In the genomic region with DNA sequence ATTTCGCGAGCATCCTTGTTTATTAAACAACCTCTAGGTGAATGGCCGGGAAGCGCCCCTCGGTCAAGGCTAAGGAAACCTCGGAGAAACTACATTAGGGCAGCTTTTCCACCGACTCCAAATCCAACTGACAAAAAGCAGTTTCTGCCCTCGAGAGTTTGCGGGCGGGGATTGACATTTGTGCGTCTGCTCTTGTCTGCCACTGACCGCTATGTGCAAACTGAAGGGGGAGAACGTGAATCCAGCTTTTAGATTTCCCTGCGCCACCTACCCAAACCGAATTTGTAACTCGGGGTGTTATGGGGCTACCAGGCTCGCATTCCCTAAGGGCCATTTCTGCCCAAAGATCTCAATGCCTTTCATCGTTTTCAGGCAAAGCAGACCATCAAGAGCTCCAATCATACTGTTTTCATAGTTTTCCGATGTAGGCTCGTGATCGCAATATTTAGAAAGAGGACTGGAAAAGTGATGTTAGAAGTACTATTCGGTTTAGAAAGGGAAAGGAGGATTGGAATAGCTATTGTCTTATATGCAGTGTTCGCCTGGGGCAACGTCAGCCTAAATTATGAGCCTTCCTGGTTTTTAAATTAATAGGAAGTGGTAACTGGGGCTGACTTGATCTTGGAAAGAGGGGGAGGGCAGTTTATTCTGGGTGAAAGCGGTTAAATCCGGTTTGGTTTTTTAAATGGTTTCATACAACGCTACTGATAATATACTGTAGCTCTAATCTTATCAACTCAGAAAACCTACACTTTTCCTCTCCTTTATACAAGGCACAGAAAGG, we compare ENCODE assay signal across 1 cellular context.
TF ChIP-seq lines count a peak whose summit lies in the region.

No MANE protein-coding gene starts in this region.

TF ChIP-seq in H1, 55 proteins besides CTCF, POLR2A, EP300 and RAD21:
- TF ChIP-seq, protein P1, sequence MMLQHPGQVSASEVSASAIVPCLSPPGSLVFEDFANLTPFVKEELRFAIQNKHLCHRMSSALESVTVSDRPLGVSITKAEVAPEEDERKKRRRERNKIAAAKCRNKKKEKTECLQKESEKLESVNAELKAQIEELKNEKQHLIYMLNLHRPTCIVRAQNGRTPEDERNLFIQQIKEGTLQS (IDR thresholded peaks at IDR 0.05; ENCODE audit: insufficient read depth, low read depth, low read length) = no peak
- no peak for TF ChIP-seq KDM1A (IDR thresholded peaks at IDR 0.05; ENCODE audit: borderline replicate concordance, low read length)
- TF ChIP-seq, protein P2, sequence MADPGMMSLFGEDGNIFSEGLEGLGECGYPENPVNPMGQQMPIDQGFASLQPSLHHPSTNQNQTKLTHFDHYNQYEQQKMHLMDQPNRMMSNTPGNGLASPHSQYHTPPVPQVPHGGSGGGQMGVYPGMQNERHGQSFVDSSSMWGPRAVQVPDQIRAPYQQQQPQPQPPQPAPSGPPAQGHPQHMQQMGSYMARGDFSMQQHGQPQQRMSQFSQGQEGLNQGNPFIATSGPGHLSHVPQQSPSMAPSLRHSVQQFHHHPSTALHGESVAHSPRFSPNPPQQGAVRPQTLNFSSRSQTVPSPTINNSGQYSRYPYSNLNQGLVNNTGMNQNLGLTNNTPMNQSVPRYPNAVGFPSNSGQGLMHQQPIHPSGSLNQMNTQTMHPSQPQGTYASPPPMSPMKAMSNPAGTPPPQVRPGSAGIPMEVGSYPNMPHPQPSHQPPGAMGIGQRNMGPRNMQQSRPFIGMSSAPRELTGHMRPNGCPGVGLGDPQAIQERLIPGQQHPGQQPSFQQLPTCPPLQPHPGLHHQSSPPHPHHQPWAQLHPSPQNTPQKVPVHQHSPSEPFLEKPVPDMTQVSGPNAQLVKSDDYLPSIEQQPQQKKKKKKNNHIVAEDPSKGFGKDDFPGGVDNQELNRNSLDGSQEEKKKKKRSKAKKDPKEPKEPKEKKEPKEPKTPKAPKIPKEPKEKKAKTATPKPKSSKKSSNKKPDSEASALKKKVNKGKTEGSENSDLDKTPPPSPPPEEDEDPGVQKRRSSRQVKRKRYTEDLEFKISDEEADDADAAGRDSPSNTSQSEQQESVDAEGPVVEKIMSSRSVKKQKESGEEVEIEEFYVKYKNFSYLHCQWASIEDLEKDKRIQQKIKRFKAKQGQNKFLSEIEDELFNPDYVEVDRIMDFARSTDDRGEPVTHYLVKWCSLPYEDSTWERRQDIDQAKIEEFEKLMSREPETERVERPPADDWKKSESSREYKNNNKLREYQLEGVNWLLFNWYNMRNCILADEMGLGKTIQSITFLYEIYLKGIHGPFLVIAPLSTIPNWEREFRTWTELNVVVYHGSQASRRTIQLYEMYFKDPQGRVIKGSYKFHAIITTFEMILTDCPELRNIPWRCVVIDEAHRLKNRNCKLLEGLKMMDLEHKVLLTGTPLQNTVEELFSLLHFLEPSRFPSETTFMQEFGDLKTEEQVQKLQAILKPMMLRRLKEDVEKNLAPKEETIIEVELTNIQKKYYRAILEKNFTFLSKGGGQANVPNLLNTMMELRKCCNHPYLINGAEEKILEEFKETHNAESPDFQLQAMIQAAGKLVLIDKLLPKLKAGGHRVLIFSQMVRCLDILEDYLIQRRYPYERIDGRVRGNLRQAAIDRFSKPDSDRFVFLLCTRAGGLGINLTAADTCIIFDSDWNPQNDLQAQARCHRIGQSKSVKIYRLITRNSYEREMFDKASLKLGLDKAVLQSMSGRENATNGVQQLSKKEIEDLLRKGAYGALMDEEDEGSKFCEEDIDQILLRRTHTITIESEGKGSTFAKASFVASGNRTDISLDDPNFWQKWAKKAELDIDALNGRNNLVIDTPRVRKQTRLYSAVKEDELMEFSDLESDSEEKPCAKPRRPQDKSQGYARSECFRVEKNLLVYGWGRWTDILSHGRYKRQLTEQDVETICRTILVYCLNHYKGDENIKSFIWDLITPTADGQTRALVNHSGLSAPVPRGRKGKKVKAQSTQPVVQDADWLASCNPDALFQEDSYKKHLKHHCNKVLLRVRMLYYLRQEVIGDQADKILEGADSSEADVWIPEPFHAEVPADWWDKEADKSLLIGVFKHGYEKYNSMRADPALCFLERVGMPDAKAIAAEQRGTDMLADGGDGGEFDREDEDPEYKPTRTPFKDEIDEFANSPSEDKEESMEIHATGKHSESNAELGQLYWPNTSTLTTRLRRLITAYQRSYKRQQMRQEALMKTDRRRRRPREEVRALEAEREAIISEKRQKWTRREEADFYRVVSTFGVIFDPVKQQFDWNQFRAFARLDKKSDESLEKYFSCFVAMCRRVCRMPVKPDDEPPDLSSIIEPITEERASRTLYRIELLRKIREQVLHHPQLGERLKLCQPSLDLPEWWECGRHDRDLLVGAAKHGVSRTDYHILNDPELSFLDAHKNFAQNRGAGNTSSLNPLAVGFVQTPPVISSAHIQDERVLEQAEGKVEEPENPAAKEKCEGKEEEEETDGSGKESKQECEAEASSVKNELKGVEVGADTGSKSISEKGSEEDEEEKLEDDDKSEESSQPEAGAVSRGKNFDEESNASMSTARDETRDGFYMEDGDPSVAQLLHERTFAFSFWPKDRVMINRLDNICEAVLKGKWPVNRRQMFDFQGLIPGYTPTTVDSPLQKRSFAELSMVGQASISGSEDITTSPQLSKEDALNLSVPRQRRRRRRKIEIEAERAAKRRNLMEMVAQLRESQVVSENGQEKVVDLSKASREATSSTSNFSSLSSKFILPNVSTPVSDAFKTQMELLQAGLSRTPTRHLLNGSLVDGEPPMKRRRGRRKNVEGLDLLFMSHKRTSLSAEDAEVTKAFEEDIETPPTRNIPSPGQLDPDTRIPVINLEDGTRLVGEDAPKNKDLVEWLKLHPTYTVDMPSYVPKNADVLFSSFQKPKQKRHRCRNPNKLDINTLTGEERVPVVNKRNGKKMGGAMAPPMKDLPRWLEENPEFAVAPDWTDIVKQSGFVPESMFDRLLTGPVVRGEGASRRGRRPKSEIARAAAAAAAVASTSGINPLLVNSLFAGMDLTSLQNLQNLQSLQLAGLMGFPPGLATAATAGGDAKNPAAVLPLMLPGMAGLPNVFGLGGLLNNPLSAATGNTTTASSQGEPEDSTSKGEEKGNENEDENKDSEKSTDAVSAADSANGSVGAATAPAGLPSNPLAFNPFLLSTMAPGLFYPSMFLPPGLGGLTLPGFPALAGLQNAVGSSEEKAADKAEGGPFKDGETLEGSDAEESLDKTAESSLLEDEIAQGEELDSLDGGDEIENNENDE (IDR thresholded peaks at IDR 0.05; ENCODE audit: insufficient replicate concordance, low read length) = no peak
- TF ChIP-seq CHD2 (IDR thresholded peaks at IDR 0.05; ENCODE audit: low read length) = no peak
- TF ChIP-seq, protein P3, sequence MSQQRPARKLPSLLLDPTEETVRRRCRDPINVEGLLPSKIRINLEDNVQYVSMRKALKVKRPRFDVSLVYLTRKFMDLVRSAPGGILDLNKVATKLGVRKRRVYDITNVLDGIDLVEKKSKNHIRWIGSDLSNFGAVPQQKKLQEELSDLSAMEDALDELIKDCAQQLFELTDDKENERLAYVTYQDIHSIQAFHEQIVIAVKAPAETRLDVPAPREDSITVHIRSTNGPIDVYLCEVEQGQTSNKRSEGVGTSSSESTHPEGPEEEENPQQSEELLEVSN (IDR thresholded peaks at IDR 0.05) = no peak
- TF ChIP-seq, protein P4, sequence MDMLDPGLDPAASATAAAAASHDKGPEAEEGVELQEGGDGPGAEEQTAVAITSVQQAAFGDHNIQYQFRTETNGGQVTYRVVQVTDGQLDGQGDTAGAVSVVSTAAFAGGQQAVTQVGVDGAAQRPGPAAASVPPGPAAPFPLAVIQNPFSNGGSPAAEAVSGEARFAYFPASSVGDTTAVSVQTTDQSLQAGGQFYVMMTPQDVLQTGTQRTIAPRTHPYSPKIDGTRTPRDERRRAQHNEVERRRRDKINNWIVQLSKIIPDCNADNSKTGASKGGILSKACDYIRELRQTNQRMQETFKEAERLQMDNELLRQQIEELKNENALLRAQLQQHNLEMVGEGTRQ (IDR thresholded peaks at IDR 0.05; ENCODE audit: low read length) = no peak
- TF ChIP-seq NANOG (IDR thresholded peaks at IDR 0.05; ENCODE audit: insufficient read depth, low read depth, low read length, poor library complexity, severe bottlenecking) = no peak
- no peak for TF ChIP-seq TBP (IDR thresholded peaks at IDR 0.05; ENCODE audit: low read depth, low read length)
- TF ChIP-seq MAFK (IDR thresholded peaks at IDR 0.05; ENCODE audit: low read depth, low read length) = no peak
- no peak for TF ChIP-seq BCL11A (IDR thresholded peaks at IDR 0.05; ENCODE audit: low read depth in 2 of 2, low read length in 2 of 2)
- no peak for TF ChIP-seq TEAD4 (IDR thresholded peaks at IDR 0.05; ENCODE audit: low read depth, low read length)
- no peak for TF ChIP-seq JUN (IDR thresholded peaks at IDR 0.05; ENCODE audit: low read depth, low read length)
- TF ChIP-seq NRF1 (IDR thresholded peaks at IDR 0.05; ENCODE audit: low read depth, low read length) = no peak
- TF ChIP-seq JUND (IDR thresholded peaks at IDR 0.05; ENCODE audit: low read length) = no peak
- no peak for TF ChIP-seq RFX5 (IDR thresholded peaks at IDR 0.05; ENCODE audit: borderline replicate concordance, low read depth, low read length)
- no peak for TF ChIP-seq SUZ12 (IDR thresholded peaks at IDR 0.05; ENCODE audit: low read length)
- TF ChIP-seq RXRA (IDR thresholded peaks at IDR 0.05; ENCODE audit: insufficient read depth, low read depth, low read length) = no peak
- no peak for TF ChIP-seq SP4 (IDR thresholded peaks at IDR 0.05; ENCODE audit: low read length)
